Comparison of ENCODE assay signal across 17 cellular contexts in the genomic region with DNA sequence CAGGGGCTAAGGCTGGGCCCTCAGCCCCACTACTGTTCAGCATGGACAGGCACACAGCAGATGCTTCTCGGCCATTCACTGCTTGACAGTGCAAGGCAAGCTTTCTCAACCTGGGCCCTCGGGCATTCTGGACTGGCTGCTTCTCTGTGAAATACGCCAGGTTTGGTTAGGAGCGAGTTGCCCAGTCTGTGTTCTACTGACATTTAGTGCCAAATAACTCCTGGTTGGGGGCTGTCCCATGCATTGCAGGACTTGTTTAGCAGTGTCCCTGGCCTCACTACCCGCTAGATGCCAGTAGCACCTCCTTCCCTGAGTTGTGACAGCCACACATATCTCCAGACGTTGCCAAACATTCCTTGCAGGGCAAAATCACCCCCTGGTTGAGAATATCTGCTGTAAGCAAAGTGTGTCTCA.
A peak's percentile ranks its signal among the peaks of the same experiment; 100 is the strongest.
DNase-seq lines count a peak whose midpoint lies in the region; ATAC-seq and TF ChIP-seq lines count a peak whose summit lies in the region.
"Had no signal": no experiment of that assay in that cellular context is flagged by ENCODE, and none has a peak within 500 bp of the region (broad histone marks: within the 10 kb centered on the region; RNA-seq: fewer than 3 reads in every experiment).

No MANE protein-coding gene starts in this region.

- 63% methylated on average over 6 of the region's 6 CpGs for WGBS in suprapubic skin

- intact Hi-C loops in left lung (cut with DNase I), result no loop called here

- H3K27ac ChIP-seq in cingulate gyrus (ENCODE audit: low read depth, low read length), result peak overlapping the region; percentile 76
- peak overlapping the region; percentile 58 to 91 for H3K27ac ChIP-seq in left lung
- H3K27ac ChIP-seq in suprapubic skin, result peak overlapping the region; percentile 80
- H3K27ac ChIP-seq: C4-2B, PC-9 had no signal

- DNase-seq in NT2/D1 (ENCODE audit: low read depth, low spot score) (no peak), left lung (no peak), suprapubic skin (ENCODE audit: low spot score in 2 of 2) (no peak), GM13977 (ENCODE audit: low spot score) (no peak)
- DNase-seq: activated B cell treated with CpG ODN at 0.5 μM for 24 hours, cortex of kidney, DMS79, HFFc6, Karpas-422, mesendoderm, NCI-H146, NCI-H510A treated with DMSO at 0.1 percent for 48 hours, PC-9 had no signal

- no peak for TF ChIP-seq POLR2A in suprapubic skin (IDR thresholded peaks at IDR 0.05)

- TF ChIP-seq EP300 in suprapubic skin (IDR thresholded peaks at IDR 0.05), result no peak

- H3K36me3 ChIP-seq in NT2/D1 (ENCODE audit: insufficient read depth, insufficient read length, low read length) (no peaks in the 10 kb centered on the region), left lung (no peaks in the 10 kb centered on the region), suprapubic skin (no peaks in the 10 kb centered on the region)

- H3K9me3 ChIP-seq in NT2/D1 (ENCODE audit: insufficient read depth, low read length) (no peaks in the 10 kb centered on the region), left lung (no peaks in the 10 kb centered on the region), suprapubic skin (no peaks in the 10 kb centered on the region)

- H3K9ac ChIP-seq in NT2/D1 (ENCODE audit: insufficient read length, low read depth), result peak overlapping the region; percentile 24

- in situ Hi-C loops in GM13977 (cut with MboI; ENCODE audit: low pct_unique_long_range_greater_than_20kb, low sequenced_read_pairs, unreplicated experiment), result no loop called here

- ATAC-seq in left lung, result no peak
- no peak for ATAC-seq in GM19455 (IDR thresholded peaks at IDR 0.05; ENCODE audit: unreplicated experiment)
- no peak for ATAC-seq in GM21381 (IDR thresholded peaks at IDR 0.05; ENCODE audit: unreplicated experiment)

- H3K27me3 ChIP-seq in NT2/D1 (ENCODE audit: insufficient read depth, insufficient read length) (no peaks in the 10 kb centered on the region), left lung (no peaks in the 10 kb centered on the region), suprapubic skin (no peaks in the 10 kb centered on the region)

- H3K4me3 ChIP-seq in NT2/D1 (ENCODE audit: insufficient read length, low read depth) (no peak overlapping the region), left lung (no peak overlapping the region), suprapubic skin (no peak overlapping the region)
- H3K4me3 ChIP-seq: PC-9 had no signal

- peaks cover 4% of the 10 kb centered on the region for H3K4me1 ChIP-seq in NT2/D1 (ENCODE audit: insufficient read depth, insufficient read length)
- H3K4me1 ChIP-seq in left lung, result peaks cover 17 to 85% of the 10 kb centered on the region in 2 donors
- peaks cover 43% of the 10 kb centered on the region for H3K4me1 ChIP-seq in suprapubic skin

- TF ChIP-seq CTCF in left lung (IDR thresholded peaks at IDR 0.05), result no peak
- no peak for TF ChIP-seq CTCF in suprapubic skin (IDR thresholded peaks at IDR 0.05)
- no peak for TF ChIP-seq CTCF in GM13977 (IDR thresholded peaks at IDR 0.05; ENCODE audit: extremely low read depth, insufficient read depth, missing control alignments)
